ENCODE assay signal across 6 cellular contexts in genomic region chr4:110233581-110233980, GRCh38. TPM values are rescaled to one million over a fixed set of nuclear protein-coding genes. Genes with fewer than 3 reads are reported as not detected.
DNase-seq lines count a peak whose midpoint lies in the region; ATAC-seq, FAIRE-seq and TF ChIP-seq lines count a peak whose summit lies in the region.
"Not testable (repeated sequence)": the region's sequence is repeated elsewhere in the genome, so short reads cannot be mapped to it uniquely, and the experiment has no call there.

No MANE protein-coding gene starts in this region.

- not testable (repeated sequence) for H3K9ac ChIP-seq in HepG2 (ENCODE audit: insufficient read depth, low read depth, low read length); trophoblast cell (ENCODE audit: low read length)

- not testable (repeated sequence) for H4K12ac ChIP-seq in trophoblast cell (ENCODE audit: low read depth, low read length)

- H2AFZ ChIP-seq in HepG2 (ENCODE audit: low read length); trophoblast cell (ENCODE audit: insufficient read depth, low read length, poor library complexity): not testable (repeated sequence)

- POLR2A ChIA-PET in HepG2 (lab: Yijun Ruan, JAX) = not testable (repeated sequence)

- not testable (repeated sequence) for H3K9me3 ChIP-seq in HepG2 (ENCODE audit: low read length); trophoblast cell (ENCODE audit: insufficient read depth, low read depth, low read length)

- ATAC-seq in HepG2 = not testable (repeated sequence)

- intact Hi-C loops in HepG2 (cut with micrococcal nuclease; ENCODE audit: unreplicated experiment) = not testable (repeated sequence)

- not testable (repeated sequence) for H3K36me3 ChIP-seq in HepG2 (replicated peaks in 1 of 2; ENCODE audit: control insufficient read depth in 1 of 2, insufficient read depth in 2 of 2, low read length in 2 of 2); trophoblast cell (ENCODE audit: control insufficient read depth in 1 of 2, insufficient read depth in 2 of 2, low read length in 2 of 2)

- not testable (repeated sequence) for H3K79me1 ChIP-seq in trophoblast cell (ENCODE audit: low read length)

- DNase-seq in GM12891 (ENCODE audit: insufficient read length, low spot score); HTR-8/SVneo (ENCODE audit: insufficient read length, low spot score); HepG2 (ENCODE audit: low spot score); trophoblast cell; urothelium cell line (ENCODE audit: low spot score): not testable (repeated sequence)

- H3K23ac ChIP-seq in trophoblast cell (ENCODE audit: low read length) = peak overlapping the region; percentile 67

- H2BK5ac ChIP-seq in trophoblast cell (ENCODE audit: low read depth, low read length, poor library complexity) = not testable (repeated sequence)

- H3K4me1 ChIP-seq in HepG2 (ENCODE audit: insufficient read depth, low read length); trophoblast cell (ENCODE audit: control insufficient read depth in 1 of 2, insufficient read depth in 2 of 2, low read length in 2 of 2): not testable (repeated sequence)

- not testable (repeated sequence) for H2BK12ac ChIP-seq in trophoblast cell (ENCODE audit: low read length)

- not testable (repeated sequence) for H3K27me3 ChIP-seq in HepG2 (ENCODE audit: control insufficient read depth in 1 of 2, insufficient read depth in 2 of 2, low read length in 2 of 2); trophoblast cell (ENCODE audit: insufficient read depth, low read length)

- not testable (repeated sequence) for H3K18ac ChIP-seq in trophoblast cell (ENCODE audit: low read length)

- H4K20me1 ChIP-seq in HepG2 (ENCODE audit: insufficient read depth, low read length) = not testable (repeated sequence)

- WGBS in HepG2 (ENCODE audit: low lambda C conversion rate) = 35% methylated on average over 10 of the region's 11 CpGs
- no CpG with 5 or more reads among the region's 11 CpGs for WGBS in trophoblast cell (ENCODE audit: extremely low coverage, insufficient coverage, insufficient read length)

- not testable (repeated sequence) for H3K4me3 ChIP-seq in HepG2 (replicated peaks in 1 of 3; ENCODE audit: insufficient read depth in 1 of 3, low read depth in 2 of 3, low read length in 3 of 3); trophoblast cell (ENCODE audit: low read depth, low read length)

- H4K91ac ChIP-seq in trophoblast cell (ENCODE audit: low read depth, low read length) = not testable (repeated sequence)

- not testable (repeated sequence) for TF ChIP-seq POLR2A in GM12891 (IDR thresholded peaks at IDR 0.05; ENCODE audit: low read depth, low read length); HepG2 (IDR thresholded peaks at IDR 0.05; ENCODE audit: insufficient read depth in 1 of 2, low read depth in 2 of 2, low read length in 2 of 2)

- H3K27ac ChIP-seq in HepG2 (ENCODE audit: extremely low read length, insufficient read depth, low read length); trophoblast cell (ENCODE audit: low read depth, low read length): not testable (repeated sequence)

- not testable (repeated sequence) for H3K14ac ChIP-seq in trophoblast cell (ENCODE audit: low read length)

- H3K79me2 ChIP-seq in HepG2 (ENCODE audit: insufficient read depth, low read length); trophoblast cell (ENCODE audit: control insufficient read depth, insufficient read depth, low read length, poor library complexity): not testable (repeated sequence)

- H4K8ac ChIP-seq in trophoblast cell (ENCODE audit: low read depth, low read length) = not testable (repeated sequence)

- in situ Hi-C loops in HepG2 (cut with HindIII; ENCODE audit: extremely low pct_ligation_motif_present, low pct_unique_long_range_greater_than_20kb) = not testable (repeated sequence)

- BruUV-seq in HepG2 (replicated peaks; lab: Mats Ljungman, UMichigan) = not testable (repeated sequence)

- not testable (repeated sequence) for H2AK5ac ChIP-seq in trophoblast cell (ENCODE audit: low read length)

- FAIRE-seq in GM12891 (lab: Jason Lieb, UNC) (peak; percentile 98), HTR-8/SVneo (lab: Jason Lieb, UNC) (peak; percentile 99), colon (lab: Jason Lieb, UNC) (peak; percentile 5), urothelium cell line (lab: Jason Lieb, UNC) (peak; percentile 99)
- FAIRE-seq in HepG2 (lab: Jason Lieb, UNC) = not testable (repeated sequence)

- H3K4ac ChIP-seq in trophoblast cell (ENCODE audit: low read depth, low read length) = not testable (repeated sequence)

- not testable (repeated sequence) for TF ChIP-seq EP300 in HepG2 (IDR thresholded peaks at IDR 0.05; ENCODE audit: low read depth in 2 of 2, low read length in 2 of 2); HepG2 (CRISPR knock-in tag; IDR thresholded peaks at IDR 0.05; ENCODE audit: borderline replicate concordance)

- TF ChIP-seq CTCF in HepG2 (CRISPR knock-in tag; IDR thresholded peaks at IDR 0.05) = not testable (repeated sequence)

- TF ChIP-seq RAD21 in HepG2 (CRISPR knock-in tag; IDR thresholded peaks at IDR 0.05) = not testable (repeated sequence)

- H2BK120ac ChIP-seq in trophoblast cell (ENCODE audit: insufficient read depth, low read length, poor library complexity) = not testable (repeated sequence)

- CTCF ChIA-PET in HepG2 (lab: Yijun Ruan, JAX; ENCODE audit: low intra/inter-chr PET ratio, low total read pairs) = not testable (repeated sequence)

- H3K4me2 ChIP-seq in HepG2 (ENCODE audit: low read depth, low read length); trophoblast cell (ENCODE audit: low read length): not testable (repeated sequence)

TF ChIP-seq in HepG2, 621 proteins besides CTCF, POLR2A, EP300 and RAD21:
- TF ChIP-seq MNT (IDR thresholded peaks at IDR 0.05) (peak; percentile 99), ARNT (IDR thresholded peaks at IDR 0.05) (0 out of 2 replicates have a peak, but pooled peaks have one; percentile 3)
TF ChIP-seq in HepG2: peak in this region for 2; not testable (repeated sequence) for 619.

RNA-seq across cellular contexts. Expression of gene ELOVL6, which starts 35.2 kb away (rescaled TPM):
- polyA plus RNA-seq in GM12891 (2012; ENCODE audit: low read depth, missing spikeins) = 5.9 TPM
- 14.1 and 19.6 TPM in 2 replicates for total RNA-seq in HepG2 (2016; rRNA removed; fragmentation: Illumina TruSeq; extraction: Trizol)
- total RNA-seq in HepG2 (2016; cell fraction: cytosol; rRNA removed; fragmentation: Illumina TruSeq; extraction: Trizol; ENCODE audit: low read depth) = 0.71 and 3.1 TPM in 2 replicates
- total RNA-seq in HepG2 (2016; cell fraction: insoluble cytoplasmic fraction; rRNA removed; fragmentation: Illumina TruSeq; extraction: Trizol) = 15.5 and 16.4 TPM in 2 replicates
- 8.2 and 9.0 TPM in 2 replicates for total RNA-seq in HepG2 (2016; cell fraction: membrane; rRNA removed; fragmentation: Illumina TruSeq; extraction: Trizol)
- total RNA-seq in HepG2 (2016; cell fraction: nucleus; rRNA removed; fragmentation: Illumina TruSeq; extraction: Trizol) = 18.1 and 18.9 TPM in 2 replicates
- 23.2 and 35.7 TPM in 2 replicates for polyA plus RNA-seq in HepG2 (2011; rRNA removed)
- 10.7 and 22.7 TPM in 2 replicates for polyA plus RNA-seq in HepG2 (2011; cell fraction: cytosol; rRNA removed)
- 10.2 and 14.1 TPM in 2 replicates for polyA plus RNA-seq in HepG2 (2011; cell fraction: nucleus; rRNA removed)
- polyA plus RNA-seq in HepG2 (2012) = 39.6 and 48.4 TPM in 2 replicates
- polyA plus RNA-seq in HepG2 (2016; cell fraction: cytosol; fragmentation: Illumina TruSeq; extraction: Trizol; ENCODE audit: low read depth) = 3.2 and 4.5 TPM in 2 replicates
- polyA plus RNA-seq in HepG2 (2016; cell fraction: insoluble cytoplasmic fraction; fragmentation: Illumina TruSeq; extraction: Trizol; ENCODE audit: low read depth) = 21.8 and 24.4 TPM in 2 replicates
- polyA plus RNA-seq in HepG2 (2016; cell fraction: membrane; fragmentation: Illumina TruSeq; extraction: Trizol; ENCODE audit: low read depth) = 7.5 and 9.5 TPM in 2 replicates
- polyA plus RNA-seq in HepG2 (2016; cell fraction: nucleus; fragmentation: Illumina TruSeq; extraction: Trizol; ENCODE audit: insufficient read depth, low read depth) = 32.3 and 35.2 TPM in 2 replicates
- 11.9 and 32.9 TPM in 2 replicates for polyA minus RNA-seq in HepG2 (2011; rRNA and poly(A)+ RNA removed; ENCODE audit: low replicate concordance)
- polyA minus RNA-seq in HepG2 (2011; cell fraction: cytosol; rRNA and poly(A)+ RNA removed) = 13.3 and 29.7 TPM in 2 replicates
- polyA minus RNA-seq in HepG2 (2011; cell fraction: nucleus; rRNA and poly(A)+ RNA removed) = 21.6 and 31.1 TPM in 2 replicates
- 29.1 and 30.7 TPM in 2 replicates for polyA plus RNA-seq in trophoblast cell (2013)
